Comparison of ENCODE assay signal across 17 cellular contexts in genomic region chr17:35554668-35555067, GRCh38. TPM values are rescaled to one million over a fixed set of nuclear protein-coding genes. Genes with fewer than 3 reads are reported as not detected.
"Had no signal": no experiment of that assay in that cellular context is flagged by ENCODE, and none has a peak within 500 bp of the region (broad histone marks: within the 10 kb centered on the region; RNA-seq: fewer than 3 reads in every experiment).

No MANE protein-coding gene starts in this region.

- H3K4me3 Mint-ChIP-seq: nephron progenitor cell had no signal

- ATAC-seq: foreskin keratinocyte, right lobe of liver had no signal

- H3K27me3 ChIP-seq: right lobe of liver, thyroid gland, uterus had no signal

- H3K4me3 ChIP-seq: right lobe of liver, SK-N-MC, smooth muscle cell, thyroid gland, uterus had no signal

- H3K36me3 ChIP-seq: right lobe of liver, thyroid gland, uterus had no signal

- H3K27ac Mint-ChIP-seq: nephron progenitor cell had no signal

- H3K9me3 ChIP-seq: right lobe of liver, thyroid gland, uterus had no signal

- DNase-seq: activated CD4-positive, CD25-positive, alpha-beta regulatory T cell treated with anti-CD3 and anti-CD28 coated beads, Interleukin-2, amount 50 U/mL, for 72 hours; activated effector memory CD4-positive, alpha-beta T cell treated with anti-CD3 and anti-CD28 coated beads, Interleukin-2, amount 50 U/mL, for 16 hours; aorta; cortex of kidney; effector CD4-positive, alpha-beta T cell; foreskin keratinocyte; kidney glomerular epithelial cell; nephron progenitor cell; right lobe of liver; thyroid gland; uterus had no signal

- H3K9me3 Mint-ChIP-seq: nephron progenitor cell had no signal

- H3K4me1 Mint-ChIP-seq: nephron progenitor cell had no signal

- H3K4me1 ChIP-seq: foreskin keratinocyte, right lobe of liver, thyroid gland, uterus had no signal

RNA-seq across cellular contexts. Expression of gene SLFN14, which starts 6.0 kb away (rescaled TPM):
- total RNA-seq: foreskin keratinocyte, lower leg skin, mesenteric fat pad, omental fat pad, pulmonary artery endothelial cell, smooth muscle cell had no signal
- polyA plus RNA-seq: aorta, foreskin keratinocyte, smooth muscle cell had no signal

RNA-seq across cellular contexts. Expression of gene SLFN12L, which starts 17.2 kb away (rescaled TPM):
- total RNA-seq: foreskin keratinocyte, smooth muscle cell had no signal
- polyA plus RNA-seq: foreskin keratinocyte, smooth muscle cell had no signal
